Comparison of ENCODE assay signal across 9 cellular contexts in the genomic region with DNA sequence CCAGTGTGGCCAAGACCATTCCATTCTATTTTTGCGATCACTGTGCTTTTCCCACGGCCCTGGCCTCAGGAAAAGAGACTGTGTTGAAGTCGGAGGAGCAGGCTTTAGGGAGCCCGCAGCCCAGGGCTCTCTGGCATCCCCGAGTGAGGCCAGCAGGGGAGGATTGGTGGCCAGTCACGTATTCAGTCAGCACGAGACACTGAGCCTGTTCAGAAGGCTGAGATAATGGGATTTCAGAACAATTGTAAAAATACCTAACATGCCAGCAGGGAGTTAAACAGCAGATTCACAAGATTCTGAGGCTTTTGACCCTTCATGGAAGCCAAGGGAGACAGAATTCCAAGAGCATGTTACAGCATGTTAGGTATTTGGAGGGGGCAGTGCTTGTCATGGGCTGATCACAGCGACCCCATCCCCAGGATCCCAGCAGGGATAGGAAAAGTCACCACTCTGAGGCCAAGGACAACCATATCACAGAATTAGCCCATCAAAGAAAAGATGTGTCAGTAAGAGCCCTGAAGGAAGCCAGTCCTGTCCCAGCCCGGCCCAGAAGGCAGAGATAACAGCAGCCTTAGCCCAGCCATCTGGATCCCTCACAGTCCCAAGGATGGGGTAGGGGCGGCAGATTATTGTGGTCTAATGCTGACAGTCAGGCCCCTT. TPM values are rescaled to one million over a fixed set of nuclear protein-coding genes. Genes with fewer than 3 reads are reported as not detected.
A peak's percentile ranks its signal among the peaks of the same experiment; 100 is the strongest.
DNase-seq lines count a peak whose midpoint lies in the region; ATAC-seq and TF ChIP-seq lines count a peak whose summit lies in the region.
"Had no signal": no experiment of that assay in that cellular context is flagged by ENCODE, and none has a peak within 500 bp of the region (broad histone marks: within the 10 kb centered on the region; RNA-seq: fewer than 3 reads in every experiment).

No MANE protein-coding gene starts in this region.

- H3K9ac ChIP-seq in adipocyte (ENCODE audit: low read length): peak overlapping the region; percentile 85
- H3K9ac ChIP-seq in stomach smooth muscle (ENCODE audit: low read length in 2 of 2): peak overlapping the region; percentile 7 to 64

- no peaks in the 10 kb centered on the region for H3K9me3 Mint-ChIP-seq in stimulated activated effector memory CD8-positive, alpha-beta T cell treated with anti-CD3 and anti-CD28 coated beads, Interleukin-12 subunit alpha, Interleukin-12 subunit beta, amount 100 ng/mL, for 72 hours

- DNase-seq in HAP-1 (ENCODE audit: low spot score in 2 of 2): peak; percentile 63 to 79
- peak; percentile 90 for DNase-seq in adipocyte (ENCODE audit: low read depth)
- DNase-seq in hepatocyte (ENCODE audit: low spot score): peak; percentile 63
- no peak for DNase-seq in substantia nigra (lab: John Stamatoyannopoulos, UW)
- DNase-seq in stimulated activated effector memory CD8-positive, alpha-beta T cell treated with anti-CD3 and anti-CD28 coated beads, Interleukin-12 subunit alpha, Interleukin-12 subunit beta, amount 100 ng/mL, for 72 hours (ENCODE audit: low spot score in 2 of 2): no peak

- H3K79me2 ChIP-seq in hepatocyte: no peaks in the 10 kb centered on the region

- H3K36me3 ChIP-seq in HAP-1 (replicated peaks) (no peaks in the 10 kb centered on the region), adipocyte (ENCODE audit: control insufficient read depth, insufficient read depth, low read length, severe bottlenecking) (no peaks in the 10 kb centered on the region), hepatocyte (replicated peaks; ENCODE audit: insufficient read depth, low read depth) (no peaks in the 10 kb centered on the region), stomach smooth muscle (ENCODE audit: control insufficient read depth in 2 of 2, insufficient read depth in 2 of 2, low read length in 2 of 2) (no peaks in the 10 kb centered on the region)

- H3K9me3 ChIP-seq in HAP-1 (no peaks in the 10 kb centered on the region), adipocyte (ENCODE audit: control insufficient read depth, low read length) (no peaks in the 10 kb centered on the region), hepatocyte (ENCODE audit: low read depth) (no peaks in the 10 kb centered on the region), stomach smooth muscle (ENCODE audit: control insufficient read depth in 2 of 2, low read length in 2 of 2) (no peaks in the 10 kb centered on the region)

- ATAC-seq in stimulated activated effector memory CD8-positive, alpha-beta T cell treated with anti-CD3 and anti-CD28 coated beads, Interleukin-12 subunit alpha, Interleukin-12 subunit beta, amount 100 ng/mL, for 72 hours: no peak
- ATAC-seq in HG02642 (IDR thresholded peaks at IDR 0.05; ENCODE audit: poor library complexity, unreplicated experiment) (no peak), GM18907 (IDR thresholded peaks at IDR 0.05; ENCODE audit: unreplicated experiment) (no peak)

- H3K4me1 Mint-ChIP-seq in stimulated activated effector memory CD8-positive, alpha-beta T cell treated with anti-CD3 and anti-CD28 coated beads, Interleukin-12 subunit alpha, Interleukin-12 subunit beta, amount 100 ng/mL, for 72 hours: no peaks in the 10 kb centered on the region

- no peak for TF ChIP-seq CTCF in hepatocyte (IDR thresholded peaks at IDR 0.05; ENCODE audit: poor library complexity)

- in situ Hi-C loops in HAP-1 (cut with MboI; ENCODE audit: low sequenced_read_pairs): no loop called here

- no peaks in the 10 kb centered on the region for H3K36me3 Mint-ChIP-seq in stimulated activated effector memory CD8-positive, alpha-beta T cell treated with anti-CD3 and anti-CD28 coated beads, Interleukin-12 subunit alpha, Interleukin-12 subunit beta, amount 100 ng/mL, for 72 hours

- H3K27me3 ChIP-seq in HAP-1 (ENCODE audit: low read depth) (no peaks in the 10 kb centered on the region), adipocyte (replicated peaks; ENCODE audit: control insufficient read depth, insufficient read depth, low read length) (no peaks in the 10 kb centered on the region), hepatocyte (no peaks in the 10 kb centered on the region), stomach smooth muscle (ENCODE audit: control insufficient read depth in 1 of 2, insufficient read depth in 2 of 2, low read length in 2 of 2) (no peaks in the 10 kb centered on the region)

- H3K4me2 ChIP-seq in hepatocyte: peak overlapping the region; percentile 59

- no peak overlapping the region for H2AFZ ChIP-seq in hepatocyte

- H3K9me2 ChIP-seq in hepatocyte (replicated peaks; ENCODE audit: insufficient read depth): no peaks in the 10 kb centered on the region

- no peak overlapping the region for H3K4me3 ChIP-seq in HAP-1
- no peak overlapping the region for H3K4me3 ChIP-seq in adipocyte (ENCODE audit: low read length)
- H3K4me3 ChIP-seq in hepatocyte: no peak overlapping the region
- H3K4me3 ChIP-seq in stomach smooth muscle (ENCODE audit: low read length in 2 of 2): peak overlapping the region in 1 of 2 donors; percentile 40

- H3K4me1 ChIP-seq in HAP-1 (peaks cover 38% of the 10 kb centered on the region), adipocyte (ENCODE audit: control insufficient read depth, insufficient read depth, low read length) (peaks cover 93% of the 10 kb centered on the region), hepatocyte (ENCODE audit: insufficient read depth) (peaks cover 48% of the 10 kb centered on the region), stomach smooth muscle (ENCODE audit: control insufficient read depth, insufficient read depth, low read length) (peaks cover 52% of the 10 kb centered on the region)

- 25% methylated on average over 10 of the region's 10 CpGs for WGBS in hepatocyte (ENCODE audit: low lambda C conversion rate, missing lambda C conversion rate)

- no peaks in the 10 kb centered on the region for H4K20me1 ChIP-seq in hepatocyte (ENCODE audit: insufficient read depth, poor library complexity, severe bottlenecking)

- no peak overlapping the region for H3K4me3 Mint-ChIP-seq in stimulated activated effector memory CD8-positive, alpha-beta T cell treated with anti-CD3 and anti-CD28 coated beads, Interleukin-12 subunit alpha, Interleukin-12 subunit beta, amount 100 ng/mL, for 72 hours

- no peak overlapping the region for H3K27ac Mint-ChIP-seq in stimulated activated effector memory CD8-positive, alpha-beta T cell treated with anti-CD3 and anti-CD28 coated beads, Interleukin-12 subunit alpha, Interleukin-12 subunit beta, amount 100 ng/mL, for 72 hours

- H3K27ac ChIP-seq in hepatocyte: peak overlapping the region; percentile 78
- H3K27ac ChIP-seq in stomach smooth muscle (ENCODE audit: low read length): peak overlapping the region; percentile 82
- no peak overlapping the region for H3K27ac ChIP-seq in substantia nigra (ENCODE audit: low read depth, low read length, poor library complexity, severe bottlenecking)

RNA-seq across cellular contexts. Expression of gene AMOTL2, which starts 40.6 kb away (rescaled TPM):
- total RNA-seq in hepatocyte: 71.4 and 81.6 TPM in 2 replicates
- polyA plus RNA-seq in hepatocyte: 63.9 and 74.2 TPM in 2 replicates
- total RNA-seq: T-helper 1 cell treated with Interleukin-12 subunit alpha and Interleukin-12 subunit beta and Interleukin-4 antibody, amounts not matched to agents 30 ng/mL and 1 ng/mL, for 36 hours had no signal

Comparison
In these comparisons a context has a peak if more than half of its experiments do, and no peak if none do; other contexts are left out.
1. DNase-seq: peak in HAP-1 (2 of 2), adipocyte (single experiment) and hepatocyte (single experiment); none in substantia nigra (0 of 49) and stimulated activated effector memory CD8-positive, alpha-beta T cell treated with anti-CD3 and anti-CD28 coated beads, Interleukin-12 subunit alpha, Interleukin-12 subunit beta, amount 100 ng/mL, for 72 hours (0 of 2).